In the genomic region with DNA sequence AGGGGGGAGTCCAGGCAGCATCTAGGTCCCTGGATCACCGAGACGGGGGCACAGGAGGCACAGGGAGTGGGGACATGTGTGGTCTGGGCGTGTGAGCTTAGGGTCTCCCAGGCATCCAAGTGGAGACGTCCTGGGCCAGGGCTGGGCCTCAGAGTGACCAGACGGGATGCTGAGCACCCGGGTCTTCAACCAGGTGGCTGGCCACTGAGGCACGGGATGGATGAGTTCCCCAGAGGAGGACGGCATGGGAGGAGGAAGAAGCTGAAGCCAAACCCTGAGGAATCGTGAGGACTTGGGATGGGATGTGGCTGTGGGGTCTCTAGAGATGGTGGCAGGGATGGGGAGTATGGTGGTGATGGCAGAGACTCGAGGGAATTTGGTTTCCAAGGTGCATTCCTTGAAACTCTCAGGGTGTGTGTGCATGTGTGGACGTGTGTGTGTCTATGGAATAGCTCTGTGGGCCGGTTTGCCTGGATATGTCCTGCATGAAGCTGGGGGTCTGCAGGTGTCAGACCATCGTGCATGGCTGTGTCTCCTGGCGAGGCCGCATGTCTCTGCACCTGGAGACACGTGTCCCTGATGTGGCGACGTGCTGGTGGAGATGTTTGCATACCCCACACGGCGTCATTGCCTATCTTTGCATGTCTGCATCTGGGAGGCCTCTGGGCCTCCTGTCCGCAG, we compare ENCODE assay signal across 21 cellular contexts.
DNase-seq lines count a peak whose midpoint lies in the region; ATAC-seq, FAIRE-seq and TF ChIP-seq lines count a peak whose summit lies in the region.
"Had no signal": no experiment of that assay in that cellular context is flagged by ENCODE, and none has a peak within 500 bp of the region (broad histone marks: within the 10 kb centered on the region; RNA-seq: fewer than 3 reads in every experiment).

No MANE protein-coding gene starts in this region.

- H3K4me2 ChIP-seq in SK-N-SH (no peak overlapping the region), H1 (ENCODE audit: insufficient read depth in 1 of 2, low read depth in 2 of 2, low read length in 2 of 2) (no peak overlapping the region)

- H3K27me3 ChIP-seq in SK-N-SH (ENCODE audit: insufficient read depth), result peaks cover 39% of the 10 kb centered on the region; the same call in 1 of the 2 replicates
- peaks cover 4 to 36% (median 30%) of the 10 kb centered on the region in 4 experiments for H3K27me3 ChIP-seq in H1 (replicated peaks in 1 of 4; ENCODE audit: control insufficient read depth in 3 of 4, extremely low read depth in 1 of 4, insufficient read depth in 3 of 4, low read length in 3 of 4)
- H3K27me3 ChIP-seq: ovary, thyroid gland had no signal

- TF ChIP-seq CTCF in SK-N-SH (IDR thresholded peaks at IDR 0.05) (no peak), H1 (IDR thresholded peaks at IDR 0.05; ENCODE audit: control extremely low read depth in 1 of 3, insufficient read depth in 1 of 3, low read depth in 1 of 3, low read length in 3 of 3) (no peak)

- 50% methylated on average over 20 of the region's 21 CpGs for WGBS in SK-N-SH (ENCODE audit: low lambda C conversion rate)
- 89% methylated on average over 20 of the region's 21 CpGs; no CpG with 5 or more reads in 1 of the 2 experiments for WGBS in H1 (ENCODE audit: extremely low coverage in 1 of 2, insufficient coverage in 1 of 2, insufficient read length in 1 of 2, insufficient replicate concordance in 2 of 2, low coverage in 1 of 2, low lambda C conversion rate in 2 of 2, missing lambda C conversion rate in 1 of 2), 2 experiments

- no peak overlapping the region for H3K14ac ChIP-seq in H1 (ENCODE audit: insufficient read length)

- H3K9ac ChIP-seq in SK-N-SH (no peak overlapping the region), H1 (replicated peaks in 1 of 4; ENCODE audit: extremely low read depth in 1 of 4, low read depth in 3 of 4, low read length in 3 of 4) (no peak overlapping the region)

- no peak overlapping the region for H3K18ac ChIP-seq in H1 (ENCODE audit: extremely low read depth, low read length)

- no peak overlapping the region for H3K23ac ChIP-seq in H1 (ENCODE audit: insufficient read length)

- H3K36me3 ChIP-seq in SK-N-SH (replicated peaks in 1 of 2; ENCODE audit: control insufficient read depth in 1 of 2, insufficient read depth in 2 of 2, low read length in 1 of 2) (no peaks in the 10 kb centered on the region), H1 (ENCODE audit: control insufficient read depth in 2 of 4, insufficient read depth in 4 of 4, low read length in 3 of 4) (no peaks in the 10 kb centered on the region)
- H3K36me3 ChIP-seq: heart right ventricle, ovary, right atrium auricular region, thyroid gland had no signal

- H2AFZ ChIP-seq in SK-N-SH (ENCODE audit: low read depth), result no peak overlapping the region
- H2AFZ ChIP-seq in H1 (ENCODE audit: low read length), result no peak overlapping the region

- H4K20me1 ChIP-seq in SK-N-SH (ENCODE audit: insufficient read depth) (no peaks in the 10 kb centered on the region), H1 (replicated peaks in 1 of 2; ENCODE audit: control insufficient read depth in 1 of 2, insufficient read depth in 2 of 2, low read length in 2 of 2) (no peaks in the 10 kb centered on the region)

- ATAC-seq in SK-N-SH treated with all-trans-retinoic acid at 6 μM for 48 hours (no peak), HG03280 (IDR thresholded peaks at IDR 0.05; ENCODE audit: unreplicated experiment) (no peak)
- ATAC-seq: left lobe of liver had no signal

- no peaks in the 10 kb centered on the region for H3F3A ChIP-seq in SK-N-SH (replicated peaks; ENCODE audit: insufficient read depth)

- CTCF ChIA-PET in SK-N-SH (lab: Yijun Ruan, JAX) (interaction anchor here (0.6 to 10.9 kb wide), 18 partner anchors 12 to 232 kb away, joined by 3 to 502 read pairs (median 6); no protein-coding TSS in a partner anchor), H1 (lab: Charles Lee; ENCODE audit: partially characterized antibody) (interaction anchor here (0.6 to 11.7 kb wide), 45 partner anchors 8 to 502 kb away, joined by 3 to 415 read pairs (median 9); a partner anchor contains a TSS)

- H4K8ac ChIP-seq in H1 (ENCODE audit: extremely low read depth, insufficient read depth, low read length), result no peak overlapping the region

- 0 out of 2 replicates have a peak overlapping the region, but pooled peaks have one; percentile 19 for H2AK5ac ChIP-seq in H1 (ENCODE audit: low read depth, low read length)

- peaks cover 1% of the 10 kb centered on the region; the same call in 1 of the 2 replicates for H3K23me2 ChIP-seq in H1 (ENCODE audit: low read depth, low read length)

- H3K4ac ChIP-seq in H1 (replicated peaks; ENCODE audit: insufficient read length, low read depth, low read length), result no peak overlapping the region

- H3K27ac ChIP-seq in SK-N-SH (ENCODE audit: low read depth in 2 of 2, low read length in 1 of 2), result no peak overlapping the region
- H3K27ac ChIP-seq in H1 (ENCODE audit: low read depth, low read length), result no peak overlapping the region
- H3K27ac ChIP-seq: 22Rv1, heart right ventricle, ovary, right atrium auricular region, thyroid gland had no signal

- H3K4me3 ChIP-seq in SK-N-SH (ENCODE audit: low read depth in 2 of 2, low read length in 1 of 2) (no peak overlapping the region), H1 (ENCODE audit: extremely low read depth in 1 of 4, insufficient read depth in 2 of 4, low read depth in 3 of 4, low read length in 4 of 4) (no peak overlapping the region)
- H3K4me3 ChIP-seq: heart right ventricle, ovary, right atrium auricular region, thyroid gland had no signal

- H3K9me3 ChIP-seq in SK-N-SH (no peaks in the 10 kb centered on the region), H1 (ENCODE audit: insufficient read depth in 2 of 2, low read depth in 1 of 2, low read length in 1 of 2) (no peaks in the 10 kb centered on the region)
- H3K9me3 ChIP-seq: heart right ventricle, ovary, right atrium auricular region, thyroid gland had no signal

- H3K79me2 ChIP-seq in SK-N-SH (ENCODE audit: insufficient read depth) (no peaks in the 10 kb centered on the region), H1 (ENCODE audit: control insufficient read depth in 1 of 2, insufficient read depth in 2 of 2, low read length in 2 of 2) (no peaks in the 10 kb centered on the region)

- H3K9me2 ChIP-seq in SK-N-SH, result no peaks in the 10 kb centered on the region

- intact Hi-C loops in posterior vena cava (cut with DNase I), result loop anchor here in 1 of 2 donors (5.0 kb wide), 1 partner anchor 75 kb away; no protein-coding TSS in a partner anchor

- no peak overlapping the region for H3K56ac ChIP-seq in H1 (replicated peaks; ENCODE audit: insufficient read length, low read depth, low read length)

- no peak for TF ChIP-seq POLR2A in H1 (IDR thresholded peaks at IDR 0.05; ENCODE audit: control extremely low read depth in 1 of 2, low read depth in 2 of 2, low read length in 2 of 2)

- TF ChIP-seq EP300 in SK-N-SH (IDR thresholded peaks at IDR 0.05; ENCODE audit: borderline replicate concordance in 1 of 2, low read depth in 1 of 2, low read length in 1 of 2) (no peak), H1 (IDR thresholded peaks at IDR 0.05; ENCODE audit: borderline replicate concordance in 1 of 2, low read depth in 2 of 2, low read length in 2 of 2) (no peak)

- POLR2A ChIA-PET in SK-N-SH (lab: Yijun Ruan, JAX) (no interaction called here), H1 (lab: Charles Lee; ENCODE audit: partially characterized antibody) (interaction anchor here (0.7 to 1.9 kb wide), 3 partner anchors 8 to 415 kb away, joined by 3 to 6 read pairs (median 3); no protein-coding TSS in a partner anchor)

- no peak for FAIRE-seq in H1 (lab: Jason Lieb, UNC)

- no peaks in the 10 kb centered on the region for H3K79me1 ChIP-seq in H1 (ENCODE audit: low read depth, low read length)

- no peak overlapping the region for H4K5ac ChIP-seq in H1 (ENCODE audit: insufficient read length, low read depth, low read length)

- H2BK5ac ChIP-seq in H1 (ENCODE audit: low read depth, low read length), result peak overlapping the region; percentile 52; the same call in 1 of the 2 replicates

- H3K4me1 ChIP-seq in SK-N-SH (ENCODE audit: control insufficient read depth in 1 of 2, insufficient read depth in 2 of 2, low read depth in 1 of 2, low read length in 1 of 2) (peaks cover 0 to 5% of the 10 kb centered on the region in 2 experiments; a peak in 1 of 4 replicates), H1 (replicated peaks in 1 of 4; ENCODE audit: control insufficient read depth in 3 of 4, insufficient read depth in 4 of 4, low read length in 3 of 4) (peaks cover 0 to 11% (median 8%) of the 10 kb centered on the region in 4 experiments; a peak in 5 of 7 replicates)

- DNase-seq in SK-N-SH, result peak; percentile 25
- peak; percentile 2 for DNase-seq in Daoy (ENCODE audit: low read depth)
- no peak for DNase-seq in H1 (ENCODE audit: low read depth in 1 of 2, low spot score in 2 of 2)
- peak; percentile 68 for DNase-seq in posterior vena cava (ENCODE audit: low spot score)
- no peak for DNase-seq in cerebellar nuclear complex (lab: John Stamatoyannopoulos, UW)
- DNase-seq in foreskin melanocyte, result no peak
- DNase-seq: AML-193, DMS153, GOT3, heart right ventricle, naive B cell, NCI-H1694 treated with DMSO at 0.1 percent for 48 hours, NCI-H2171, NCI-H524 treated with DMSO at 0.1 percent for 48 hours, thyroid gland had no signal

- H4K91ac ChIP-seq in H1 (replicated peaks; ENCODE audit: insufficient read length, low read length), result peak overlapping the region; percentile 48

- TF ChIP-seq RAD21 in SK-N-SH (IDR thresholded peaks at IDR 0.05; ENCODE audit: low read length) (no peak), H1 (IDR thresholded peaks at IDR 0.05 in 1 of 2, conservative IDR thresholded peaks at IDR 0.05 in 1 of 2; ENCODE audit: low read depth in 2 of 2, low read length in 2 of 2) (no peak)

- peak overlapping the region; percentile 39; the same call in 1 of the 2 replicates for H2BK12ac ChIP-seq in H1 (ENCODE audit: low read depth, low read length)

- no peak overlapping the region for H2BK120ac ChIP-seq in H1 (replicated peaks; ENCODE audit: low read depth, low read length)

- H2BK15ac ChIP-seq in H1 (ENCODE audit: low read length), result peak overlapping the region; percentile 65; the same call in 1 of the 2 replicates

- H2BK20ac ChIP-seq in H1 (ENCODE audit: low read length), result peak overlapping the region; percentile 86; the same call in 1 of the 2 replicates

TF ChIP-seq in SK-N-SH, 30 proteins besides CTCF, POLR2A, EP300 and RAD21 (continues in another document):
- TF ChIP-seq CHD2 (IDR thresholded peaks at IDR 0.05; ENCODE audit: low read length, partially characterized antibody) (no peak), GABPA (IDR thresholded peaks at IDR 0.05; ENCODE audit: low read depth) (no peak), RCOR1 (IDR thresholded peaks at IDR 0.05; ENCODE audit: low read length) (no peak)

TF ChIP-seq in SK-N-SH treated with all-trans-retinoic acid at 6 μM for 48 hours, 23 proteins besides CTCF, POLR2A, EP300 and RAD21 (continues in another document):
- TF ChIP-seq BACH2 (CRISPR knock-in tag; IDR thresholded peaks at IDR 0.05; ENCODE audit: borderline replicate concordance), result no peak
- no peak for TF ChIP-seq ZNF8 (CRISPR knock-in tag; IDR thresholded peaks at IDR 0.05)
- no peak for TF ChIP-seq GLIS3 (CRISPR knock-in tag; IDR thresholded peaks at IDR 0.05)

TF ChIP-seq in H1, 55 proteins besides CTCF, POLR2A, EP300 and RAD21 (continues in another document):
- TF ChIP-seq EGR1 (IDR thresholded peaks at IDR 0.05; ENCODE audit: borderline replicate concordance, low read depth, low read length), result no peak
- TF ChIP-seq TBP (IDR thresholded peaks at IDR 0.05; ENCODE audit: low read depth, low read length), result no peak
- TF ChIP-seq ZNF274 (IDR thresholded peaks at IDR 0.05; ENCODE audit: borderline replicate concordance, extremely low read depth, low read length), result no peak

Comparison
In these comparisons a context has a peak if more than half of its experiments do, and no peak if none do; other contexts are left out.
1. DNase-seq: peak in SK-N-SH (single experiment), Daoy (single experiment) and posterior vena cava (single experiment); none in H1 (0 of 2), cerebellar nuclear complex (0 of 2) and foreskin melanocyte (single experiment).